1 cellular context compared by ENCODE assay signal in genomic region chr6:84258866-84259265, GRCh38.
TF ChIP-seq lines count a peak whose summit lies in the region.

No MANE protein-coding gene starts in this region.

TF ChIP-seq in K562, 482 proteins besides CTCF, POLR2A, EP300 and RAD21 (continued from another document):
- TF ChIP-seq, protein P1, sequence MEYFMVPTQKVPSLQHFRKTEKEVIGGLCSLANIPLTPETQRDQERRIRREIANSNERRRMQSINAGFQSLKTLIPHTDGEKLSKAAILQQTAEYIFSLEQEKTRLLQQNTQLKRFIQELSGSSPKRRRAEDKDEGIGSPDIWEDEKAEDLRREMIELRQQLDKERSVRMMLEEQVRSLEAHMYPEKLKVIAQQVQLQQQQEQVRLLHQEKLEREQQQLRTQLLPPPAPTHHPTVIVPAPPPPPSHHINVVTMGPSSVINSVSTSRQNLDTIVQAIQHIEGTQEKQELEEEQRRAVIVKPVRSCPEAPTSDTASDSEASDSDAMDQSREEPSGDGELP (CRISPR knock-in tag; IDR thresholded peaks at IDR 0.05; ENCODE audit: borderline replicate concordance) = peak; percentile 30; the same call in 1 of the 2 replicates
- no peak for TF ChIP-seq SMAD1 (IDR thresholded peaks at IDR 0.05; ENCODE audit: low read depth, low read length, partially characterized antibody)
- TF ChIP-seq TARDBP (IDR thresholded peaks at IDR 0.05) = no peak
- no peak for TF ChIP-seq GATAD2A (IDR thresholded peaks at IDR 0.05)
- TF ChIP-seq FOS (IDR thresholded peaks at IDR 0.05; ENCODE audit: extremely low read depth, insufficient read length) = no peak
- TF ChIP-seq KDM2B (CRISPR knock-in tag; IDR thresholded peaks at IDR 0.05) = no peak
- TF ChIP-seq, protein P2, sequence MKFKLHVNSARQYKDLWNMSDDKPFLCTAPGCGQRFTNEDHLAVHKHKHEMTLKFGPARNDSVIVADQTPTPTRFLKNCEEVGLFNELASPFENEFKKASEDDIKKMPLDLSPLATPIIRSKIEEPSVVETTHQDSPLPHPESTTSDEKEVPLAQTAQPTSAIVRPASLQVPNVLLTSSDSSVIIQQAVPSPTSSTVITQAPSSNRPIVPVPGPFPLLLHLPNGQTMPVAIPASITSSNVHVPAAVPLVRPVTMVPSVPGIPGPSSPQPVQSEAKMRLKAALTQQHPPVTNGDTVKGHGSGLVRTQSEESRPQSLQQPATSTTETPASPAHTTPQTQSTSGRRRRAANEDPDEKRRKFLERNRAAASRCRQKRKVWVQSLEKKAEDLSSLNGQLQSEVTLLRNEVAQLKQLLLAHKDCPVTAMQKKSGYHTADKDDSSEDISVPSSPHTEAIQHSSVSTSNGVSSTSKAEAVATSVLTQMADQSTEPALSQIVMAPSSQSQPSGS (CRISPR knock-in tag; IDR thresholded peaks at IDR 0.05) = no peak
- no peak for TF ChIP-seq CCAR2 (IDR thresholded peaks at IDR 0.05; ENCODE audit: low read depth, low read length)
- no peak for TF ChIP-seq POLR3G (IDR thresholded peaks at IDR 0.05; ENCODE audit: extremely low read depth, insufficient read length, insufficient replicate concordance)
TF ChIP-seq in K562: peak in this region for 2.
